Comparison of ENCODE assay signal across 1 cellular context in genomic region chr7:158828343-158829020, GRCh38.
TF ChIP-seq lines count a peak whose summit lies in the region.

No MANE protein-coding gene starts in this region.

TF ChIP-seq in HEK293, 187 proteins besides CTCF, POLR2A, EP300 and RAD21 (continued from another document):
- no peak for TF ChIP-seq PRDM10 (tag by site-specific recombination; IDR thresholded peaks at IDR 0.05)
- 0 out of 2 replicates have a peak, but pooled peaks have one; percentile 18 for TF ChIP-seq PBX3 (CRISPR knock-in tag; IDR thresholded peaks at IDR 0.05)
- TF ChIP-seq ZBTB26 (tag by site-specific recombination; optimal IDR thresholded peaks at IDR 0.05) = peak; percentile 91
- peak; percentile 62 for TF ChIP-seq ZIC2 (tag by site-specific recombination; IDR thresholded peaks at IDR 0.05)
- TF ChIP-seq ZNF624 (tag by site-specific recombination; IDR thresholded peaks at IDR 0.05) = no peak
- no peak for TF ChIP-seq ZNF521 (tag by site-specific recombination; IDR thresholded peaks at IDR 0.05)
- no peak for TF ChIP-seq ZNF560 (tag by site-specific recombination; IDR thresholded peaks at IDR 0.05; ENCODE audit: borderline replicate concordance)
- no peak for TF ChIP-seq GLIS1 (tag by site-specific recombination; IDR thresholded peaks at IDR 0.05)
- no peak for TF ChIP-seq TCF7L2 (IDR thresholded peaks at IDR 0.05; ENCODE audit: borderline replicate concordance, low read depth, low read length)
- TF ChIP-seq ZXDB (tag by site-specific recombination; IDR thresholded peaks at IDR 0.05) = peak; percentile 97
